1 cellular context compared by ENCODE assay signal in the genomic region with DNA sequence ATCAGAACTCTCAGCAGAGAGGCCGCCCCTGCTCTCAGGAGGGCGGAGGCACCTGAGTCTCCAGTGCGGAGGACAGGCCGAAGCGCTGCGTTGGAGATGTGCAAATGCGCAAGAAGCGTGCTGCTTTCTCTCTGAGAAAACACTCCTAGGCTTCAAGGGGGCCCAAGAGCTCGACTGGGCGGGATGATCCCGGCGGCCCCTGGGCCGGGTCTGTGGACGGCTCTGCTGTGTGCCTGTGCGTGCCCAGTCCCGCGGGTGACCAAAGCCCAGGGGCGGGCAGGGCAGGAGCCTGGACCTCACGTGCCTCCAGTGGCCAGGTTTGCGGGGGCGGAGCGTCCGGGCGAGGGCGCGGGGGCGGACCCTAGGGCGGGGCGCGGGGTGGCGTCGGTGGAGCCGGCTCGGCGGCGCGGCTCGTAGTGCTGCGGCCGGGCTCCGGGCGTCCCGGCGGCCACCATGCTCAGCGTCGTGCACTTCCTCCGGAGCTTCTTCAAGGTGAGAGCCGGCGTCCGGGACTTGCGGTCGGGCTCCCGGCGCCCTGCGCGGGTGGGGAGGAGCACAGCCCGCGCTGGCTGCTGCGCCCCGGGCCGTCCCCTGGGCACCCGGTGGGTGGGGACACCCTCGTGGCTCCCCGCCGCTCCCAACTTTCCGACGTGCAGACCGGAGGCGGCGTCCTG.
TF ChIP-seq lines count a peak whose summit lies in the region.

A gene with protein sequence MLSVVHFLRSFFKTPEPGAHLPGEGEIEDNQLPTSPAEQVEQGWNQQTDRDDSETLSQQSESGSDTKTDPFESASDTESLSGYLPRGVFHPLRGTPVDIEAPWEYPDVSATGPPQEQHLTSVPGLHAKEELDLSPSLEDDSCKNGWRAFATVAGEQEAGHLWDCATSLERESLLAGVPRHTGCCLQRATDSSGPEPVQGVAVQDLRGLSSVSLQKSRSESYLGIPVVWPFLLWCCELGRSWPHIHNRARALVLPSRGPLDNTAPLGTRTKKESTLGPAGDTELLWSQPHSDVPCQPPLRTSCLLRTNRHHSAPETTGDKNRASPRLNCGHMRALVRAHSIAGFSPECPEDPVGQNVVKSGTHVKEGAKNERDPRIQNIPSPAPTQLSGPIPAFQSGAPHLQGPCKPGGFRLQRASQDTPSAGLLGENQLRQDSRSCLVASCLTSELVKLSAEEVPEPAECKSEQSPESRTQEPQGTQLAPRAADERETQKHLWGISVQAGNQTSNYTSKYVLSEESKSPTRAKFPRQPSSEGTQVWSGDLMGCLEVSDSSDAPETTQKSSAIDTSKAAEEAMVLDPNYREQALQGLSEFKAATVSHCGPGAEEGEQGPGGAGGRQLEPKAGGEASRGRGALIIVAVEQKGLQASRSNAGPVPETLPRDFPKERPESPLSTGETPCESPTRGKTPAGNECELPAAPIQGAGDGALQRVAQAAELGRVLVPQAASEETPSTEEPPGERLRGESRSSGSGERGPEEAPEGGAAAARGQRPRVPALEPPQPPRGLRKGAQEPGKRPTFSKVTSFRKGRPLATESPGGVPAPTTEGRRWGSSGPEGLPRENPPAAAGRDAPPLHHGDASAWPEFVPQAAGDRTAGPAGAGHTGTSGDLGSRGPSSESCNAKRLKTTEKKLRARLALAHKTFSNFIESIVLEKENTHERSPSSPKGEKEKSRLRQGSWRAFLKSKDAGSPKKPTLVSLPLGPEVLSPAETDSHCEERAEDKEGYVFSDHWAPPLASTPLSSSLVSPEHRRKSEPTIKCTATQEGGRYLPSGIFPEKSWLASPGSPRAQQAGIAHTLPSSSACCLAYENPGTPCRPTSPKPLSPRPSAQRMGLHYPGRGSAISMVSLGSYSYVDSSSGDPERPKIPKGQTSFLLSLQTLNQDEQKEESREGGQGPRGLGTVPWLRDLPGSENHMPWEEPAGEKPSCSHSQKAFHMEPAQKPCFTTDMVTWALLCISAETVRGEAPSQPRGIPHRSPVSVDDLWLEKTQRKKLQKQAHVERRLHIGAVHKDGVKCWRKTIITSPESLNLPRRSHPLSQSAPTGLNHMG (N-terminal part only) (plus strand): TSS at position 414 of the 674 bp plus-strand sequence. CDS start 40 bp downstream, at position 454.

TF ChIP-seq in H1, 55 proteins besides CTCF, POLR2A, EP300 and RAD21:
- no peak for TF ChIP-seq MAFK (IDR thresholded peaks at IDR 0.05; ENCODE audit: low read depth, low read length)
- no peak for TF ChIP-seq SAP30 (IDR thresholded peaks at IDR 0.05; ENCODE audit: insufficient read depth, insufficient replicate concordance, low read length)
- TF ChIP-seq CTBP2 (IDR thresholded peaks at IDR 0.05; ENCODE audit: borderline replicate concordance, insufficient read depth, insufficient read length, low read length), result no peak
- TF ChIP-seq CREB1 (IDR thresholded peaks at IDR 0.05), result 0 out of 2 replicates have a peak, but pooled peaks have one; percentile 10
- TF ChIP-seq EGR1 (IDR thresholded peaks at IDR 0.05; ENCODE audit: borderline replicate concordance, low read depth, low read length), result peak; percentile 98
- TF ChIP-seq SP1 (IDR thresholded peaks at IDR 0.05; ENCODE audit: low read depth, low read length), result no peak
- peak in 1 of 2 experiments; percentile 7; a peak in 1 of 4 replicates for TF ChIP-seq HDAC2 (IDR thresholded peaks at IDR 0.05; ENCODE audit: borderline replicate concordance in 1 of 2, low read depth in 2 of 2, low read length in 2 of 2)
- peak; percentile 14 for TF ChIP-seq EZH2 (IDR thresholded peaks at IDR 0.05; ENCODE audit: low read depth, low read length, severe bottlenecking)
- no peak for TF ChIP-seq RXRA (IDR thresholded peaks at IDR 0.05; ENCODE audit: insufficient read depth, low read depth, low read length)
- TF ChIP-seq JUN (IDR thresholded peaks at IDR 0.05; ENCODE audit: low read depth, low read length), result no peak
- no peak for TF ChIP-seq TEAD4 (IDR thresholded peaks at IDR 0.05; ENCODE audit: low read depth, low read length)
- no peak for TF ChIP-seq FOSL1 (IDR thresholded peaks at IDR 0.05; ENCODE audit: insufficient read depth, low read depth, low read length)
- peak; percentile 14 to 23; a peak in 3 of 4 replicates for TF ChIP-seq SIN3A (conservative IDR thresholded peaks at IDR 0.05 in 1 of 2, IDR thresholded peaks at IDR 0.05 in 1 of 2; ENCODE audit: low read depth in 1 of 2, low read length in 2 of 2)
- TF ChIP-seq PHF8 (conservative IDR thresholded peaks at IDR 0.05; ENCODE audit: low read depth, low read length), result peak; percentile 68
- TF ChIP-seq GTF2F1 (IDR thresholded peaks at IDR 0.05; ENCODE audit: borderline replicate concordance, low read depth, low read length), result no peak
- TF ChIP-seq RBBP5 (IDR thresholded peaks at IDR 0.05; ENCODE audit: borderline replicate concordance, low read depth, low read length), result no peak; the same call in 1 of the 2 replicates
- peak; percentile 39; the same call in 1 of the 2 replicates for TF ChIP-seq SUZ12 (IDR thresholded peaks at IDR 0.05; ENCODE audit: low read length)
- TF ChIP-seq POLR2AphosphoS5 (IDR thresholded peaks at IDR 0.05; ENCODE audit: low read depth, low read length), result peak; percentile 26; the same call in 1 of the 2 replicates
- TF ChIP-seq CHD2 (IDR thresholded peaks at IDR 0.05; ENCODE audit: low read length), result peak; percentile 71
- TF ChIP-seq RNF2 (IDR thresholded peaks at IDR 0.05; ENCODE audit: borderline replicate concordance, low read depth, low read length, missing control alignments, poor library complexity, severe bottlenecking), result no peak
- TF ChIP-seq YY1 (IDR thresholded peaks at IDR 0.05; ENCODE audit: low read depth, low read length), result no peak
- peak; percentile 63 for TF ChIP-seq KDM4A (IDR thresholded peaks at IDR 0.05; ENCODE audit: low read depth, low read length, severe bottlenecking)
- peak; percentile 74; the same call in 1 of the 2 replicates for TF ChIP-seq MAX (IDR thresholded peaks at IDR 0.05)
TF ChIP-seq in H1: peak in this region for 11.
